3 cellular contexts compared by ENCODE assay signal in the genomic region with DNA sequence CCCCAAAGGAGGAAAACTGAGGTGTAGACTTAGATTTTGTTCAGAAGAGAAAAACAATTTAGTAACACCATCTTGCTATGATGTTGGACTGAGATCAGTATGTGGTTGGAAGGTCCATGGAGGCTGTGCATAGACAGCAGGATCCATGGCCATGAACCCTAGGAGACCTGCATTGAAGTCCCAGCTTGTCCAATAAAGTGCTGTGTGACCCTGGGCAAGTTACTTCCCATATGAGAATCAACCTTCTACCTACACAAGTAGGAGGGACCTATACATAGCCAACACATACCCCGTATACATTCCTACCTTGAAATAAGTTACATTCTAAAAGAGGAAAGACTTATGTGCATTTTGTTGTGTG.
TF ChIP-seq lines count a peak whose summit lies in the region.

No MANE protein-coding gene starts in this region.

TF ChIP-seq in HCT116, 20 proteins besides CTCF, POLR2A, EP300 and RAD21:
- TF ChIP-seq POLR2AphosphoS5 (IDR thresholded peaks at IDR 0.05; ENCODE audit: low read depth, low read length) (no peak), SRF (IDR thresholded peaks at IDR 0.05; ENCODE audit: low read depth) (no peak), ZNF274 (IDR thresholded peaks at IDR 0.05; ENCODE audit: low read depth, low read length) (no peak)
- TF ChIP-seq, protein P1, sequence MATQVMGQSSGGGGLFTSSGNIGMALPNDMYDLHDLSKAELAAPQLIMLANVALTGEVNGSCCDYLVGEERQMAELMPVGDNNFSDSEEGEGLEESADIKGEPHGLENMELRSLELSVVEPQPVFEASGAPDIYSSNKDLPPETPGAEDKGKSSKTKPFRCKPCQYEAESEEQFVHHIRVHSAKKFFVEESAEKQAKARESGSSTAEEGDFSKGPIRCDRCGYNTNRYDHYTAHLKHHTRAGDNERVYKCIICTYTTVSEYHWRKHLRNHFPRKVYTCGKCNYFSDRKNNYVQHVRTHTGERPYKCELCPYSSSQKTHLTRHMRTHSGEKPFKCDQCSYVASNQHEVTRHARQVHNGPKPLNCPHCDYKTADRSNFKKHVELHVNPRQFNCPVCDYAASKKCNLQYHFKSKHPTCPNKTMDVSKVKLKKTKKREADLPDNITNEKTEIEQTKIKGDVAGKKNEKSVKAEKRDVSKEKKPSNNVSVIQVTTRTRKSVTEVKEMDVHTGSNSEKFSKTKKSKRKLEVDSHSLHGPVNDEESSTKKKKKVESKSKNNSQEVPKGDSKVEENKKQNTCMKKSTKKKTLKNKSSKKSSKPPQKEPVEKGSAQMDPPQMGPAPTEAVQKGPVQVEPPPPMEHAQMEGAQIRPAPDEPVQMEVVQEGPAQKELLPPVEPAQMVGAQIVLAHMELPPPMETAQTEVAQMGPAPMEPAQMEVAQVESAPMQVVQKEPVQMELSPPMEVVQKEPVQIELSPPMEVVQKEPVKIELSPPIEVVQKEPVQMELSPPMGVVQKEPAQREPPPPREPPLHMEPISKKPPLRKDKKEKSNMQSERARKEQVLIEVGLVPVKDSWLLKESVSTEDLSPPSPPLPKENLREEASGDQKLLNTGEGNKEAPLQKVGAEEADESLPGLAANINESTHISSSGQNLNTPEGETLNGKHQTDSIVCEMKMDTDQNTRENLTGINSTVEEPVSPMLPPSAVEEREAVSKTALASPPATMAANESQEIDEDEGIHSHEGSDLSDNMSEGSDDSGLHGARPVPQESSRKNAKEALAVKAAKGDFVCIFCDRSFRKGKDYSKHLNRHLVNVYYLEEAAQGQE (IDR thresholded peaks at IDR 0.05; ENCODE audit: low read depth): no peak
- TF ChIP-seq, protein P2, sequence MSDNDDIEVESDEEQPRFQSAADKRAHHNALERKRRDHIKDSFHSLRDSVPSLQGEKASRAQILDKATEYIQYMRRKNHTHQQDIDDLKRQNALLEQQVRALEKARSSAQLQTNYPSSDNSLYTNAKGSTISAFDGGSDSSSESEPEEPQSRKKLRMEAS (IDR thresholded peaks at IDR 0.05): no peak

TF ChIP-seq in GM12878, 131 proteins besides CTCF, POLR2A, EP300 and RAD21 (continues in another document):
- TF ChIP-seq JUND (IDR thresholded peaks at IDR 0.05; ENCODE audit: low read depth, low read length) (no peak), TARDBP (IDR thresholded peaks at IDR 0.05; ENCODE audit: borderline replicate concordance) (no peak), HCFC1 (IDR thresholded peaks at IDR 0.05; ENCODE audit: low read length) (no peak), BACH1 (IDR thresholded peaks at IDR 0.05; ENCODE audit: borderline replicate concordance) (no peak), PAX8 (IDR thresholded peaks at IDR 0.05) (no peak), FOS (IDR thresholded peaks at IDR 0.05; ENCODE audit: borderline replicate concordance, extremely low read depth, insufficient read length) (no peak), CBFB (IDR thresholded peaks at IDR 0.05; ENCODE audit: low read depth) (no peak), ETV6 (conservative IDR thresholded peaks at IDR 0.05 in 1 of 2, IDR thresholded peaks at IDR 0.05 in 1 of 2; ENCODE audit: borderline replicate concordance in 1 of 2, low read depth in 1 of 2) (no peak), CHD4 (IDR thresholded peaks at IDR 0.05) (no peak), MEF2A (IDR thresholded peaks at IDR 0.05; ENCODE audit: insufficient read depth, low read depth, low read length) (no peak), NFYA (IDR thresholded peaks at IDR 0.05; ENCODE audit: borderline replicate concordance, low read depth, low read length) (no peak), FOXM1 (IDR thresholded peaks at IDR 0.05; ENCODE audit: low read depth, low read length) (no peak)
- TF ChIP-seq, protein P3, sequence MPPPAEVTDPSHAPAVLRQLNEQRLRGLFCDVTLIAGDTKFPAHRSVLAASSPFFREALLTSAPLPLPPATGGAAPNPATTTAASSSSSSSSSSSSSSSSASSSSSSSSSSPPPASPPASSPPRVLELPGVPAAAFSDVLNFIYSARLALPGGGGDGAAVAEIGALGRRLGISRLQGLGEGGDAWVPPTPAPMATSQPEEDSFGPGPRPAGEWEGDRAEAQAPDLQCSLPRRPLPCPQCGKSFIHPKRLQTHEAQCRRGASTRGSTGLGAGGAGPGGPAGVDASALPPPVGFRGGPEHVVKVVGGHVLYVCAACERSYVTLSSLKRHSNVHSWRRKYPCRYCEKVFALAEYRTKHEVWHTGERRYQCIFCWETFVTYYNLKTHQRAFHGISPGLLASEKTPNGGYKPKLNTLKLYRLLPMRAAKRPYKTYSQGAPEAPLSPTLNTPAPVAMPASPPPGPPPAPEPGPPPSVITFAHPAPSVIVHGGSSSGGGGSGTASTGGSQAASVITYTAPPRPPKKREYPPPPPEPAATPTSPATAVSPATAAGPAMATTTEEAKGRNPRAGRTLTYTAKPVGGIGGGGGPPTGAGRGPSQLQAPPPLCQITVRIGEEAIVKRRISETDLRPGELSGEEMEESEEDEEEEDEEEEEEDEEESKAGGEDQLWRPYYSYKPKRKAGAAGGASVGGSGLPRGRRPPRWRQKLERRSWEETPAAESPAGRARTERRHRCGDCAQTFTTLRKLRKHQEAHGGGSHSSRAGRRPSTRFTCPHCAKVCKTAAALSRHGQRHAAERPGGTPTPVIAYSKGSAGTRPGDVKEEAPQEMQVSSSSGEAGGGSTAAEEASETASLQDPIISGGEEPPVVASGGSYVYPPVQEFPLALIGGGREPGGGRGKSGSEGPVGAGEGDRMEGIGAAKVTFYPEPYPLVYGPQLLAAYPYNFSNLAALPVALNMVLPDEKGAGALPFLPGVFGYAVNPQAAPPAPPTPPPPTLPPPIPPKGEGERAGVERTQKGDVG (CRISPR knock-in tag; IDR thresholded peaks at IDR 0.05): no peak
- TF ChIP-seq, protein P4, sequence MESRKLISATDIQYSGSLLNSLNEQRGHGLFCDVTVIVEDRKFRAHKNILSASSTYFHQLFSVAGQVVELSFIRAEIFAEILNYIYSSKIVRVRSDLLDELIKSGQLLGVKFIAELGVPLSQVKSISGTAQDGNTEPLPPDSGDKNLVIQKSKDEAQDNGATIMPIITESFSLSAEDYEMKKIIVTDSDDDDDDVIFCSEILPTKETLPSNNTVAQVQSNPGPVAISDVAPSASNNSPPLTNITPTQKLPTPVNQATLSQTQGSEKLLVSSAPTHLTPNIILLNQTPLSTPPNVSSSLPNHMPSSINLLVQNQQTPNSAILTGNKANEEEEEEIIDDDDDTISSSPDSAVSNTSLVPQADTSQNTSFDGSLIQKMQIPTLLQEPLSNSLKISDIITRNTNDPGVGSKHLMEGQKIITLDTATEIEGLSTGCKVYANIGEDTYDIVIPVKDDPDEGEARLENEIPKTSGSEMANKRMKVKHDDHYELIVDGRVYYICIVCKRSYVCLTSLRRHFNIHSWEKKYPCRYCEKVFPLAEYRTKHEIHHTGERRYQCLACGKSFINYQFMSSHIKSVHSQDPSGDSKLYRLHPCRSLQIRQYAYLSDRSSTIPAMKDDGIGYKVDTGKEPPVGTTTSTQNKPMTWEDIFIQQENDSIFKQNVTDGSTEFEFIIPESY (IDR thresholded peaks at IDR 0.05): no peak
- TF ChIP-seq, protein P5, sequence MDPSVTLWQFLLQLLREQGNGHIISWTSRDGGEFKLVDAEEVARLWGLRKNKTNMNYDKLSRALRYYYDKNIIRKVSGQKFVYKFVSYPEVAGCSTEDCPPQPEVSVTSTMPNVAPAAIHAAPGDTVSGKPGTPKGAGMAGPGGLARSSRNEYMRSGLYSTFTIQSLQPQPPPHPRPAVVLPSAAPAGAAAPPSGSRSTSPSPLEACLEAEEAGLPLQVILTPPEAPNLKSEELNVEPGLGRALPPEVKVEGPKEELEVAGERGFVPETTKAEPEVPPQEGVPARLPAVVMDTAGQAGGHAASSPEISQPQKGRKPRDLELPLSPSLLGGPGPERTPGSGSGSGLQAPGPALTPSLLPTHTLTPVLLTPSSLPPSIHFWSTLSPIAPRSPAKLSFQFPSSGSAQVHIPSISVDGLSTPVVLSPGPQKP (IDR thresholded peaks at IDR 0.05; ENCODE audit: low read depth, low read length): no peak

TF ChIP-seq in HepG2, 621 proteins besides CTCF, POLR2A, EP300 and RAD21:
- TF ChIP-seq NR2F6 (IDR thresholded peaks at IDR 0.05) (no peak), NR2F6 (CRISPR knock-in tag; IDR thresholded peaks at IDR 0.05) (peak; percentile 18; the same call in 1 of the 2 replicates), SAP130 (CRISPR knock-in tag; IDR thresholded peaks at IDR 0.05; ENCODE audit: low read depth) (0 out of 2 replicates have a peak, but pooled peaks have one; percentile 4), RARA (CRISPR knock-in tag; IDR thresholded peaks at IDR 0.05) (peak; percentile 64; the same call in 1 of the 2 replicates), ZNF629 (CRISPR knock-in tag; conservative IDR thresholded peaks at IDR 0.05) (0 out of 2 replicates have a peak, but pooled peaks have one; percentile 0), MEF2D (CRISPR knock-in tag; IDR thresholded peaks at IDR 0.05) (no peak), ZBTB20 (CRISPR knock-in tag; IDR thresholded peaks at IDR 0.05; ENCODE audit: borderline replicate concordance, low read depth) (0 out of 2 replicates have a peak, but pooled peaks have one; percentile 9)
- TF ChIP-seq, protein P6, sequence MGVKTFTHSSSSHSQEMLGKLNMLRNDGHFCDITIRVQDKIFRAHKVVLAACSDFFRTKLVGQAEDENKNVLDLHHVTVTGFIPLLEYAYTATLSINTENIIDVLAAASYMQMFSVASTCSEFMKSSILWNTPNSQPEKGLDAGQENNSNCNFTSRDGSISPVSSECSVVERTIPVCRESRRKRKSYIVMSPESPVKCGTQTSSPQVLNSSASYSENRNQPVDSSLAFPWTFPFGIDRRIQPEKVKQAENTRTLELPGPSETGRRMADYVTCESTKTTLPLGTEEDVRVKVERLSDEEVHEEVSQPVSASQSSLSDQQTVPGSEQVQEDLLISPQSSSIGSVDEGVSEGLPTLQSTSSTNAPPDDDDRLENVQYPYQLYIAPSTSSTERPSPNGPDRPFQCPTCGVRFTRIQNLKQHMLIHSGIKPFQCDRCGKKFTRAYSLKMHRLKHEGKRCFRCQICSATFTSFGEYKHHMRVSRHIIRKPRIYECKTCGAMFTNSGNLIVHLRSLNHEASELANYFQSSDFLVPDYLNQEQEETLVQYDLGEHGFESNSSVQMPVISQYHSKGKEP (CRISPR knock-in tag; IDR thresholded peaks at IDR 0.05): no peak
- TF ChIP-seq, protein P7, sequence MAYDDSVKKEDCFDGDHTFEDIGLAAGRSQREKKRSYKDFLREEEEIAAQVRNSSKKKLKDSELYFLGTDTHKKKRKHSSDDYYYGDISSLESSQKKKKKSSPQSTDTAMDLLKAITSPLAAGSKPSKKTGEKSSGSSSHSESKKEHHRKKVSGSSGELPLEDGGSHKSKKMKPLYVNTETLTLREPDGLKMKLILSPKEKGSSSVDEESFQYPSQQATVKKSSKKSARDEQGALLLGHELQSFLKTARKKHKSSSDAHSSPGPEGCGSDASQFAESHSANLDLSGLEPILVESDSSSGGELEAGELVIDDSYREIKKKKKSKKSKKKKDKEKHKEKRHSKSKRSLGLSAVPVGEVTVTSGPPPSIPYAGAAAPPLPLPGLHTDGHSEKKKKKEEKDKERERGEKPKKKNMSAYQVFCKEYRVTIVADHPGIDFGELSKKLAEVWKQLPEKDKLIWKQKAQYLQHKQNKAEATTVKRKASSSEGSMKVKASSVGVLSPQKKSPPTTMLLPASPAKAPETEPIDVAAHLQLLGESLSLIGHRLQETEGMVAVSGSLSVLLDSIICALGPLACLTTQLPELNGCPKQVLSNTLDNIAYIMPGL (CRISPR knock-in tag; IDR thresholded peaks at IDR 0.05; ENCODE audit: borderline replicate concordance in 1 of 2, low read depth in 1 of 2): 0 out of 4 replicates have a peak, but pooled peaks of 1 of the 2 experiments have one; percentile 7
